In genomic region chr14:34060747-34061050, GRCh38 we compare ENCODE assay signal across 1 cellular context.
TF ChIP-seq lines count a peak whose summit lies in the region.

No MANE protein-coding gene starts in this region.

TF ChIP-seq in HepG2, 621 proteins besides CTCF, POLR2A, EP300 and RAD21 (continued from another document):
- TF ChIP-seq, protein P1, sequence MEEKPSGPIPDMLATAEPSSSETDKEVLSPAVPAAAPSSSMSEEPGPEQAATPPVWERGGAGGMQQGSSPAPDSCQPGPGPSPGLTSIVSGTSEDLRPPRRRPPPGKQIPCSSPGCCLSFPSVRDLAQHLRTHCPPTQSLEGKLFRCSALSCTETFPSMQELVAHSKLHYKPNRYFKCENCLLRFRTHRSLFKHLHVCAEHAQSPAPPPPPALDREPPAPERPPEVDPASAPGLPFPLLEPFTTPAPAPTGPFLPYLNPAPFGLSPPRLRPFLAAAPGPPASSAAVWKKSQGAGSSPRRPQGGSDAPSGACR (CRISPR knock-in tag; IDR thresholded peaks at IDR 0.05) = peak; percentile 16; the same call in 1 of the 2 replicates
- TF ChIP-seq NFYB (CRISPR knock-in tag; IDR thresholded peaks at IDR 0.05) = 0 out of 2 replicates have a peak, but pooled peaks have one; percentile 13
- TF ChIP-seq PRPF4 (IDR thresholded peaks at IDR 0.05; ENCODE audit: low read depth, low read length, poor library complexity, severe bottlenecking) = peak; percentile 6
- no peak for TF ChIP-seq U2AF2 (IDR thresholded peaks at IDR 0.05; ENCODE audit: low read depth, low read length)
- no peak for TF ChIP-seq SIX4 (CRISPR knock-in tag; IDR thresholded peaks at IDR 0.05)
- TF ChIP-seq, protein P2, sequence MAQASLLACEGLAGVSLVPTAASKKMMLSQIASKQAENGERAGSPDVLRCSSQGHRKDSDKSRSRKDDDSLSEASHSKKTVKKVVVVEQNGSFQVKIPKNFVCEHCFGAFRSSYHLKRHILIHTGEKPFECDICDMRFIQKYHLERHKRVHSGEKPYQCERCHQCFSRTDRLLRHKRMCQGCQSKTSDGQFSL (CRISPR knock-in tag; IDR thresholded peaks at IDR 0.05) = no peak
- TF ChIP-seq ZNF383 (CRISPR knock-in tag; IDR thresholded peaks at IDR 0.05; ENCODE audit: borderline replicate concordance) = no peak
- TF ChIP-seq SIN3A (IDR thresholded peaks at IDR 0.05; ENCODE audit: borderline replicate concordance, low read depth, low read length) = no peak
- peak; percentile 6 for TF ChIP-seq ZNF407 (CRISPR knock-in tag; IDR thresholded peaks at IDR 0.05; ENCODE audit: not compliant biosample characterization)
- TF ChIP-seq, protein P3, sequence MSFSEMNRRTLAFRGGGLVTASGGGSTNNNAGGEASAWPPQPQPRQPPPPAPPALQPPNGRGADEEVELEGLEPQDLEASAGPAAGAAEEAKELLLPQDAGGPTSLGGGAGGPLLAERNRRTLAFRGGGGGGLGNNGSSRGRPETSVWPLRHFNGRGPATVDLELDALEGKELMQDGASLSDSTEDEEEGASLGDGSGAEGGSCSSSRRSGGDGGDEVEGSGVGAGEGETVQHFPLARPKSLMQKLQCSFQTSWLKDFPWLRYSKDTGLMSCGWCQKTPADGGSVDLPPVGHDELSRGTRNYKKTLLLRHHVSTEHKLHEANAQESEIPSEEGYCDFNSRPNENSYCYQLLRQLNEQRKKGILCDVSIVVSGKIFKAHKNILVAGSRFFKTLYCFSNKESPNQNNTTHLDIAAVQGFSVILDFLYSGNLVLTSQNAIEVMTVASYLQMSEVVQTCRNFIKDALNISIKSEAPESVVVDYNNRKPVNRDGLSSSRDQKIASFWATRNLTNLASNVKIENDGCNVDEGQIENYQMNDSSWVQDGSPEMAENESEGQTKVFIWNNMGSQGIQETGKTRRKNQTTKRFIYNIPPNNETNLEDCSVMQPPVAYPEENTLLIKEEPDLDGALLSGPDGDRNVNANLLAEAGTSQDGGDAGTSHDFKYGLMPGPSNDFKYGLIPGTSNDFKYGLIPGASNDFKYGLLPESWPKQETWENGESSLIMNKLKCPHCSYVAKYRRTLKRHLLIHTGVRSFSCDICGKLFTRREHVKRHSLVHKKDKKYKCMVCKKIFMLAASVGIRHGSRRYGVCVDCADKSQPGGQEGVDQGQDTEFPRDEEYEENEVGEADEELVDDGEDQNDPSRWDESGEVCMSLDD (CRISPR knock-in tag; IDR thresholded peaks at IDR 0.05; ENCODE audit: borderline replicate concordance) = no peak
- no peak for TF ChIP-seq SRSF9 (IDR thresholded peaks at IDR 0.05; ENCODE audit: borderline replicate concordance, insufficient read depth, low read depth, low read length, poor library complexity, severe bottlenecking)
- no peak for TF ChIP-seq NR3C1 (CRISPR knock-in tag; IDR thresholded peaks at IDR 0.05)
- no peak for TF ChIP-seq ZNF615 (CRISPR knock-in tag; IDR thresholded peaks at IDR 0.05; ENCODE audit: borderline replicate concordance)
- 0 out of 2 replicates have a peak, but pooled peaks have one; percentile 47 for TF ChIP-seq ZNF431 (CRISPR knock-in tag; IDR thresholded peaks at IDR 0.05; ENCODE audit: borderline replicate concordance, low read depth)
- no peak for TF ChIP-seq THAP7 (CRISPR knock-in tag; IDR thresholded peaks at IDR 0.05)
- TF ChIP-seq TFAP4 (IDR thresholded peaks at IDR 0.05; ENCODE audit: borderline replicate concordance, low read depth) = no peak
